ENCODE assay signal across 8 cellular contexts in the genomic region with DNA sequence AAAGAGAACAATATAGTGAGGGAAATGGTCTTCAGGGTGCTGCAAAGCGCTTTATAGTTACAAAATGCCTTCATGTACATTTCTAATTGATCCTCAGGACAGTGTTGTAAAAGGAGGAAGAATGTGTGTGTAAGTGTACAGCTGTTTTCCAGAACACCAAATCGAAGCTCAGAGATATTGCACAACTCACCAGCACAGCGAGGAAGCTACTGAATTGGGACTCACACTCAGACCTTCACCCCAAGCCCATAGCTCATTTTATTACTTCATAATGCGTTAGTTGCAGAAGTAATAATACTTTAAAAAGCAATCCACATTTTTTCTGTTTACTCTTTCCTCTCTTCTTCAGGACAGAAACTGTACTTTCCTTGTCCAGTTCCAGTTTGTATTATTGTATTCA.
DNase-seq lines count a peak whose midpoint lies in the region; ATAC-seq and TF ChIP-seq lines count a peak whose summit lies in the region.

No MANE protein-coding gene starts in this region.

- H3K36me3 ChIP-seq in ACC112 (ENCODE audit: insufficient read depth, low read length) (no peaks in the 10 kb centered on the region), NT2/D1 (ENCODE audit: insufficient read depth, insufficient read length, low read length) (no peaks in the 10 kb centered on the region)

- no peaks in the 10 kb centered on the region for H3K36me3 Mint-ChIP-seq in natural killer cell

- TF ChIP-seq CTCF in epithelial cell of esophagus (IDR thresholded peaks at IDR 0.05; ENCODE audit: insufficient read depth, low read depth, low read length, missing control alignments) (no peak), natural killer cell (IDR thresholded peaks at IDR 0.05) (no peak)

- H3K9me3 Mint-ChIP-seq in natural killer cell: no peaks in the 10 kb centered on the region

- peaks cover 13 to 31% of the 10 kb centered on the region in 2 donors for H3K4me1 Mint-ChIP-seq in natural killer cell

- no peaks in the 10 kb centered on the region for H3K9me3 ChIP-seq in NT2/D1 (ENCODE audit: insufficient read depth, low read length)

- H3K4me3 ChIP-seq in ACC112 (ENCODE audit: low read depth, low read length) (no peak overlapping the region), NT2/D1 (ENCODE audit: insufficient read length, low read depth) (no peak overlapping the region), epithelial cell of esophagus (ENCODE audit: low read length) (no peak overlapping the region)

- peak overlapping the region; percentile 37 for H3K27ac ChIP-seq in ACC112 (ENCODE audit: low read depth, low read length)

- no peak for DNase-seq in NT2/D1 (ENCODE audit: low read depth, low spot score)
- DNase-seq in epithelial cell of esophagus (ENCODE audit: low read depth): peak; percentile 23
- DNase-seq in natural killer cell: no peak
- DNase-seq in RKO (ENCODE audit: low spot score): no peak
- no peak for DNase-seq in DMS153 treated with DMSO at 0.1 percent for 48 hours (lab: John Stamatoyannopoulos, UW; ENCODE audit: unreplicated experiment)

- no peak overlapping the region for H3K4me3 Mint-ChIP-seq in natural killer cell

- intact Hi-C loops in natural killer cell (cut with micrococcal nuclease): loop anchor here (1.0 to 5.0 kb wide), 3 partner anchors 104 to 568 kb away; no protein-coding TSS in a partner anchor

- H3K4me1 ChIP-seq in ACC112 (ENCODE audit: control insufficient read depth, insufficient read depth, low read length, unreplicated experiment) (peaks cover 67% of the 10 kb centered on the region), NT2/D1 (ENCODE audit: insufficient read depth, insufficient read length) (peaks cover 2% of the 10 kb centered on the region)

- no peaks in the 10 kb centered on the region for H3K27me3 ChIP-seq in ACC112 (ENCODE audit: insufficient read depth, low read length)
- H3K27me3 ChIP-seq in NT2/D1 (ENCODE audit: insufficient read depth, insufficient read length): no peaks in the 10 kb centered on the region

- peak overlapping the region; percentile 15 for H3K9ac ChIP-seq in NT2/D1 (ENCODE audit: insufficient read length, low read depth)

- ATAC-seq in natural killer cell (no peak), GM21786 (IDR thresholded peaks at IDR 0.05; ENCODE audit: unreplicated experiment) (no peak), HG03565 (IDR thresholded peaks at IDR 0.05; ENCODE audit: unreplicated experiment) (no peak)

- peak overlapping the region; percentile 51 to 66 for H3K27ac Mint-ChIP-seq in natural killer cell

- H3K79me2 ChIP-seq in ACC112 (ENCODE audit: control insufficient read depth, insufficient read depth, low read length, unreplicated experiment): no peaks in the 10 kb centered on the region

- no peaks in the 10 kb centered on the region for H3K27me3 Mint-ChIP-seq in natural killer cell (ENCODE audit: low read depth in 2 of 2)

- H2AFZ ChIP-seq in ACC112 (ENCODE audit: low read length, unreplicated experiment): peak overlapping the region; percentile 36
